ENCODE assay signal across 14 cellular contexts in genomic region chr10:29443745-29444523, GRCh38.
A peak's percentile ranks its signal among the peaks of the same experiment; 100 is the strongest.
DNase-seq lines count a peak whose midpoint lies in the region; ATAC-seq and TF ChIP-seq lines count a peak whose summit lies in the region.
"Had no signal": no experiment of that assay in that cellular context is flagged by ENCODE, and none has a peak within 500 bp of the region (broad histone marks: within the 10 kb centered on the region; RNA-seq: fewer than 3 reads in every experiment).

No MANE protein-coding gene starts in this region.

- H3K4me3 ChIP-seq in GM12865 (ENCODE audit: low read depth, low read length) (no peak overlapping the region), Karpas-422 (ENCODE audit: low read length) (no peak overlapping the region), iPS-18a (ENCODE audit: low read length) (no peak overlapping the region)
- H3K4me3 ChIP-seq: thyroid gland had no signal

- H3K36me3 Mint-ChIP-seq in activated naive CD8-positive, alpha-beta T cell treated with anti-CD3 and anti-CD28 coated beads for 36 hours: peaks cover 10% of the 10 kb centered on the region

- peak; percentile 30 for DNase-seq in GM12865 (ENCODE audit: low read depth)
- peak; percentile 45 for DNase-seq in Karpas-422
- DNase-seq in activated naive CD8-positive, alpha-beta T cell treated with anti-CD3 and anti-CD28 coated beads for 36 hours: peak; percentile 13
- no peak for DNase-seq in stimulated activated CD4-positive, alpha-beta T cell treated with anti-CD3 and anti-CD28 coated beads, Interleukin-2, amount 100 ng/mL, for 24 hours
- no peak for DNase-seq in NCI-H187 (lab: John Stamatoyannopoulos, UW)
- DNase-seq in DMS153 treated with DMSO at 0.1 percent for 48 hours (lab: John Stamatoyannopoulos, UW; ENCODE audit: unreplicated experiment): no peak
- DNase-seq: cerebellar nuclear complex, MM.1S, NCI-H524 treated with DMSO at 0.1 percent for 48 hours, RPMI8226, thyroid gland had no signal

- H3K4me1 ChIP-seq in Karpas-422 (ENCODE audit: low read length) (no peaks in the 10 kb centered on the region), iPS-18a (ENCODE audit: control insufficient read depth, low read depth, low read length) (peaks cover 32% of the 10 kb centered on the region)
- H3K4me1 ChIP-seq: thyroid gland had no signal

- no peak for TF ChIP-seq CTCF in GM12865 (IDR thresholded peaks at IDR 0.05; ENCODE audit: insufficient read depth, low read depth, low read length, missing control alignments)

- H4K20me1 ChIP-seq in Karpas-422 (ENCODE audit: insufficient read depth, low read depth, low read length): no peaks in the 10 kb centered on the region

- no peak for ATAC-seq in HG02870 (IDR thresholded peaks at IDR 0.05; ENCODE audit: unreplicated experiment)

- H3K4me1 Mint-ChIP-seq in activated naive CD8-positive, alpha-beta T cell treated with anti-CD3 and anti-CD28 coated beads for 36 hours: peaks cover 13% of the 10 kb centered on the region
- H3K4me1 Mint-ChIP-seq: activated naive CD4-positive, alpha-beta T cell treated with anti-CD3 and anti-CD28 coated beads, Interleukin-2, amount 50 U/mL, for 24 hours had no signal

- no peaks in the 10 kb centered on the region for H3K79me2 ChIP-seq in Karpas-422 (ENCODE audit: low read length)

- H3K4me3 Mint-ChIP-seq in activated naive CD8-positive, alpha-beta T cell treated with anti-CD3 and anti-CD28 coated beads for 36 hours: no peak overlapping the region
- H3K4me3 Mint-ChIP-seq: activated naive CD4-positive, alpha-beta T cell treated with anti-CD3 and anti-CD28 coated beads, Interleukin-2, amount 50 U/mL, for 24 hours had no signal

- no peak overlapping the region for H3K27ac Mint-ChIP-seq in activated naive CD8-positive, alpha-beta T cell treated with anti-CD3 and anti-CD28 coated beads for 36 hours
- H3K27ac Mint-ChIP-seq: activated naive CD4-positive, alpha-beta T cell treated with anti-CD3 and anti-CD28 coated beads, Interleukin-2, amount 50 U/mL, for 24 hours had no signal

- no peaks in the 10 kb centered on the region for H3K27me3 Mint-ChIP-seq in activated naive CD8-positive, alpha-beta T cell treated with anti-CD3 and anti-CD28 coated beads for 36 hours
- H3K27me3 Mint-ChIP-seq: activated naive CD4-positive, alpha-beta T cell treated with anti-CD3 and anti-CD28 coated beads, Interleukin-2, amount 50 U/mL, for 24 hours had no signal

- H3K27me3 ChIP-seq in Karpas-422 (ENCODE audit: low read length): no peaks in the 10 kb centered on the region
- no peaks in the 10 kb centered on the region for H3K27me3 ChIP-seq in iPS-18a (ENCODE audit: control insufficient read depth, insufficient read depth, low read length)
- H3K27me3 ChIP-seq: thyroid gland had no signal

- H3K36me3 ChIP-seq in Karpas-422 (ENCODE audit: insufficient read depth, low read length) (no peaks in the 10 kb centered on the region), iPS-18a (ENCODE audit: control insufficient read depth, low read depth, low read length) (no peaks in the 10 kb centered on the region)
- H3K36me3 ChIP-seq: thyroid gland had no signal

- no peaks in the 10 kb centered on the region for H3K9me3 ChIP-seq in Karpas-422 (ENCODE audit: low read length)
- no peaks in the 10 kb centered on the region for H3K9me3 ChIP-seq in iPS-18a (ENCODE audit: control insufficient read depth, low read depth, low read length)
- H3K9me3 ChIP-seq: thyroid gland had no signal

- H2AFZ ChIP-seq in Karpas-422 (ENCODE audit: low read length): no peak overlapping the region

- H3K27ac ChIP-seq in Karpas-422 (ENCODE audit: low read length): no peak overlapping the region
- H3K27ac ChIP-seq in iPS-18a (ENCODE audit: low read length): peak overlapping the region; percentile 22
- H3K27ac ChIP-seq: thyroid gland had no signal

- peaks cover 3% of the 10 kb centered on the region for H3K9me3 Mint-ChIP-seq in activated naive CD8-positive, alpha-beta T cell treated with anti-CD3 and anti-CD28 coated beads for 36 hours

- H3K9ac ChIP-seq in Karpas-422 (ENCODE audit: low read length) (no peak overlapping the region), iPS-18a (ENCODE audit: low read length) (no peak overlapping the region)

- H3K4me2 ChIP-seq in Karpas-422 (ENCODE audit: low read depth, low read length, poor library complexity, severe bottlenecking): no peak overlapping the region

- no peaks in the 10 kb centered on the region for H3K9me2 ChIP-seq in Karpas-422 (replicated peaks; ENCODE audit: insufficient read depth, low read length)

Comparison
In these comparisons a context has a peak if more than half of its experiments do, and no peak if none do; other contexts are left out.
1. DNase-seq: peak in GM12865 (single experiment), Karpas-422 (single experiment) and activated naive CD8-positive, alpha-beta T cell treated with anti-CD3 and anti-CD28 coated beads for 36 hours (single experiment); none in stimulated activated CD4-positive, alpha-beta T cell treated with anti-CD3 and anti-CD28 coated beads, Interleukin-2, amount 100 ng/mL, for 24 hours (0 of 2), NCI-H187 (0 of 2) and DMS153 treated with DMSO at 0.1 percent for 48 hours (single experiment).